ENCODE assay signal across 8 cellular contexts in the genomic region with DNA sequence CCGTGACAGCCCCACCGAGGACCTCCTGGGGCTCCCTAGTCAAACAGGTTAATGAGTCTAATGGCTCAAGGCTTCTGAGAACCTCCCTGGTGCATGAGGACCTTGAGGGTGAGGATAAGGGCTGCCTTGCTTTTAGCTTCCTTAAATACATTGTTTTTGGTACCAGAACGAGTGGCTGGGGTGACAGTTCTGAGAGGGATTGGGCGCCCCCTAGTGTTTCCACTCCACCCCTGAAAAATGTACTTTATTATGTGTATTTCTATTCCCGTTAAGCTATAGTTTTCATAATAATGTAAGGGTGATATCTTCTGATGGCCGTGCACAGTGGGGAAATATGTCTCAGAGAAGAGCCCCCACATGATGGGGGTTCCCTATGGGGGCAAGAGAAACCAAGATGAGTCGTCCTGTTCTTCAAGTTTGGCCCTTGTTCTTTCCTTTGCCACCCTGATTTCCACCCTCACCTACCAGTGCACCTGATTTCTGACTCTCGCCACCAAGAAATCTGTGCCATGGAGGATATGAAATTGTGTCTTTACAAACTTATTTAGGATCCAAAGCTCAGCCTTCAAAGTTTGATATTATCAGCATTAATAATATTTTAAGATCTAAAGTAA. TPM values are rescaled to one million over a fixed set of nuclear protein-coding genes. Genes with fewer than 3 reads are reported as not detected.
DNase-seq lines count a peak whose midpoint lies in the region; ATAC-seq and TF ChIP-seq lines count a peak whose summit lies in the region.

No MANE protein-coding gene starts in this region.

- H3K9me3 ChIP-seq in SJCRH30 (replicated peaks) (no peaks in the 10 kb centered on the region), prostate gland (no peaks in the 10 kb centered on the region), uterus (no peaks in the 10 kb centered on the region)

- no peaks in the 10 kb centered on the region for H3K79me2 ChIP-seq in KMS-11 (ENCODE audit: insufficient read depth, low read depth)

- no peak for TF ChIP-seq POLR2A in prostate gland (IDR thresholded peaks at IDR 0.05)
- no peak for TF ChIP-seq POLR2A in uterus (IDR thresholded peaks at IDR 0.05)

- peak; percentile 76 for DNase-seq in DMS 273 (lab: John Stamatoyannopoulos, UW; ENCODE audit: unreplicated experiment)
- DNase-seq in SJCRH30: peak; percentile 47 to 72
- DNase-seq in activated effector memory CD4-positive, alpha-beta T cell treated with Interleukin-2 at 50 U/mL for 16 hours: peak; percentile 43
- DNase-seq in germinal center (ENCODE audit: low spot score): peak; percentile 75
- peak; percentile 50 for DNase-seq in prostate gland (ENCODE audit: low spot score)
- peak; percentile 42 to 56 for DNase-seq in uterus

- peak; percentile 99 for TF ChIP-seq CTCF in KMS-11 (conservative IDR thresholded peaks at IDR 0.05; ENCODE audit: low read depth, low read length)
- TF ChIP-seq CTCF in prostate gland (IDR thresholded peaks at IDR 0.05): peak; percentile 33 to 84 (median 72)
- TF ChIP-seq CTCF in uterus (IDR thresholded peaks at IDR 0.05): peak; percentile 56 to 80 (median 68)

- no peaks in the 10 kb centered on the region for H4K20me1 ChIP-seq in KMS-11 (ENCODE audit: insufficient read depth)

- intact Hi-C loops in prostate gland (cut with DNase I): loop anchor here (1.0 to 2.0 kb wide), 2 partner anchors 77 to 111 kb away; a partner anchor contains a TSS
- intact Hi-C loops in uterus (cut with DNase I; ENCODE audit: low total_unique reads): loop anchor here (5.0 kb wide), 1 partner anchor 76 kb away; a partner anchor contains a TSS

- no peaks in the 10 kb centered on the region for H3K36me3 ChIP-seq in KMS-11 (ENCODE audit: insufficient read depth)
- no peaks in the 10 kb centered on the region for H3K36me3 ChIP-seq in SJCRH30
- no peaks in the 10 kb centered on the region for H3K36me3 ChIP-seq in prostate gland
- no peaks in the 10 kb centered on the region for H3K36me3 ChIP-seq in uterus

- no peak overlapping the region for H2AFZ ChIP-seq in KMS-11 (ENCODE audit: low read depth)

- WGBS in prostate gland: 40% methylated on average over 8 of the region's 8 CpGs

- H3K4me3 ChIP-seq in KMS-11 (IDR thresholded peaks at IDR 0.05; ENCODE audit: insufficient read depth, low read depth, low read length) (no peak overlapping the region), SJCRH30 (no peak overlapping the region), prostate gland (no peak overlapping the region), uterus (no peak overlapping the region)

- no peaks in the 10 kb centered on the region for H3K27me3 ChIP-seq in KMS-11 (ENCODE audit: insufficient read depth, low read depth)
- H3K27me3 ChIP-seq in SJCRH30: no peaks in the 10 kb centered on the region
- no peaks in the 10 kb centered on the region for H3K27me3 ChIP-seq in prostate gland (replicated peaks; ENCODE audit: insufficient read depth)
- no peaks in the 10 kb centered on the region for H3K27me3 ChIP-seq in uterus

- no peak overlapping the region for H3K9ac ChIP-seq in KMS-11

- no peak for ATAC-seq in HG02623 (IDR thresholded peaks at IDR 0.05; ENCODE audit: unreplicated experiment)

- H3K27ac ChIP-seq in KMS-11 (no peak overlapping the region), SJCRH30 (no peak overlapping the region), prostate gland (no peak overlapping the region), uterus (no peak overlapping the region)

- H3K4me2 ChIP-seq in KMS-11: no peak overlapping the region

- H3K4me1 ChIP-seq in KMS-11 (ENCODE audit: low read depth, poor library complexity, severe bottlenecking) (no peaks in the 10 kb centered on the region), SJCRH30 (no peaks in the 10 kb centered on the region), prostate gland (replicated peaks) (no peaks in the 10 kb centered on the region), uterus (no peaks in the 10 kb centered on the region)

RNA-seq across cellular contexts. Expression of a gene that starts 14.5 kb away (rescaled TPM):
- total RNA-seq in SJCRH30 (2014; rRNA removed; shearing (Covaris generic)): not detected in 2 replicates
- total RNA-seq in prostate gland (1 to 10 TPM in 1 of 2 donors, under 1 TPM in 1; 0.41 to 2.5 TPM), uterus (1 to 10 TPM in 3 of 4 donors, not detected in 1; 1.5 to 2.5 (median 1.8) TPM)
